In the genomic region with DNA sequence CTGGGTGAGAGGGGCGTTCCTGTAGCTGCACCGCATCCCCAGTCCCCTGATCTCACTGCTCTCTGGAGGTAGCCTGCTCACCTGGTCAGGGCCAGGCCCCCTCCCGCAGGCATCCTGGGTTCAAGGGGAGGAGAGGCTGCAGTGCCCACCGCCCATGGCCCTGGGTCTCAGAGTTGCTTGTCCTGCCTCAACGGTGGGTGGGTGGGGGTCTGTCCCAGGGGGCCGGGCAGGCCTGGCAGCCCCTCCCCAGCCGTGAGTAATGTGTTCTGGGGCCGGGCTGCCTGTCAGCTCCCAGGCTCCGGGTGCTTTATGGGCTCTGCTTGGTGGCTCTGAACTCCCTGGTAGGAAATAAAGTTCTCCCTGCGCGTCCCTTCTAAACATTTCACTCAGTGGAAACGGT, we compare ENCODE assay signal across 14 cellular contexts.
"Had no signal": no experiment of that assay in that cellular context is flagged by ENCODE, and none has a peak within 500 bp of the region (broad histone marks: within the 10 kb centered on the region; RNA-seq: fewer than 3 reads in every experiment).

No MANE protein-coding gene starts in this region.

- H3K4me3 ChIP-seq: SJCRH30 had no signal

- H3K36me3 ChIP-seq: brain microvascular endothelial cell, SJCRH30 had no signal

- H3K27me3 Mint-ChIP-seq: activated T-helper 17 cell treated with anti-CD3 and anti-CD28 coated beads, Interleukin-2, amount 50 U/mL, for 72 hours; effector memory CD8-positive, alpha-beta T cell had no signal

- ATAC-seq: activated T-helper 17 cell treated with anti-CD3 and anti-CD28 coated beads, Interleukin-2, amount 50 U/mL, for 72 hours; effector memory CD8-positive, alpha-beta T cell; left ventricle myocardium superior had no signal

- H3K27ac ChIP-seq: brain microvascular endothelial cell, SJCRH30 had no signal

- H3K4me3 Mint-ChIP-seq: activated T-helper 17 cell treated with anti-CD3 and anti-CD28 coated beads, Interleukin-2, amount 50 U/mL, for 72 hours; effector memory CD8-positive, alpha-beta T cell; T-helper 2 cell treated with Interferon-gamma antibody and Interleukin-4, amounts not matched to agents 5 μg/mL and 100 μg/mL, for 36 hours had no signal

- H3K4me1 Mint-ChIP-seq: activated T-helper 17 cell treated with anti-CD3 and anti-CD28 coated beads, Interleukin-2, amount 50 U/mL, for 72 hours had no signal

- DNase-seq: activated CD4-positive, CD25-positive, alpha-beta regulatory T cell treated with anti-CD3 and anti-CD28 coated beads, Interleukin-2, amount 50 U/mL, for 72 hours; activated naive CD4-positive, alpha-beta T cell treated with Interleukin-2 at 50 U/mL for 16 hours; activated T-cell treated with anti-CD3 and anti-CD28 coated beads for 4 hours; anterior cingulate cortex; brain microvascular endothelial cell; dermis blood vessel endothelial cell; effector memory CD8-positive, alpha-beta T cell; islet precursor cell; left ventricle myocardium superior; SJCRH30; stimulated activated CD4-positive, alpha-beta T cell treated with anti-CD3 and anti-CD28 coated beads, Interleukin-12 subunit alpha, Interleukin-12 subunit beta, amount 100 ng/mL, for 4 hours; stimulated activated CD4-positive, alpha-beta T cell treated with anti-CD3 and anti-CD28 coated beads, Interleukin-2, amount 100 ng/mL, for 24 hours had no signal

- H3K27ac Mint-ChIP-seq: activated T-helper 17 cell treated with anti-CD3 and anti-CD28 coated beads, Interleukin-2, amount 50 U/mL, for 72 hours; T-helper 2 cell treated with Interferon-gamma antibody and Interleukin-4, amounts not matched to agents 5 μg/mL and 100 μg/mL, for 36 hours had no signal

- H3K9me3 Mint-ChIP-seq: activated T-helper 17 cell treated with anti-CD3 and anti-CD28 coated beads, Interleukin-2, amount 50 U/mL, for 72 hours; effector memory CD8-positive, alpha-beta T cell; T-helper 2 cell treated with Interferon-gamma antibody and Interleukin-4, amounts not matched to agents 5 μg/mL and 100 μg/mL, for 36 hours had no signal

- H3K9me3 ChIP-seq: SJCRH30 had no signal
